ENCODE assay signal across 12 cellular contexts in genomic region chr10:98154076-98154475, GRCh38.
"Had no signal": no experiment of that assay in that cellular context is flagged by ENCODE, and none has a peak within 500 bp of the region (broad histone marks: within the 10 kb centered on the region; RNA-seq: fewer than 3 reads in every experiment).

No MANE protein-coding gene starts in this region.

- H3K27me3 ChIP-seq: tibial artery had no signal

- H3K4me1 ChIP-seq: tibial artery had no signal

- ATAC-seq: left lobe of liver; right cardiac atrium; stimulated activated memory B cell treated with anti-CD40 and anti-IgM and Interleukin-4, amounts not matched to agents 10 μg/mL and 1 μg/mL and 100 μg/mL, for 72 hours had no signal

- DNase-seq: activated B cell treated with CpG ODN at 0.5 μM for 24 hours; activated CD4-positive, alpha-beta T cell treated with anti-CD3 and anti-CD28 coated beads, Interleukin-2, amount 50 U/mL, for 1 hour; activated naive CD4-positive, alpha-beta T cell treated with anti-CD3 and anti-CD28 coated beads, Interleukin-2, amount 50 U/mL, for 16 hours; activated T-cell treated with anti-CD3 and anti-CD28 coated beads for 4 hours; amygdala; effector memory CD4-positive, alpha-beta T cell; head of caudate nucleus; right cardiac atrium; T-helper 1 cell; tibial artery had no signal

- H3K9me3 ChIP-seq: tibial artery had no signal

- H3K27ac ChIP-seq: tibial artery had no signal

- H3K4me3 ChIP-seq: tibial artery had no signal
